In the genomic region with DNA sequence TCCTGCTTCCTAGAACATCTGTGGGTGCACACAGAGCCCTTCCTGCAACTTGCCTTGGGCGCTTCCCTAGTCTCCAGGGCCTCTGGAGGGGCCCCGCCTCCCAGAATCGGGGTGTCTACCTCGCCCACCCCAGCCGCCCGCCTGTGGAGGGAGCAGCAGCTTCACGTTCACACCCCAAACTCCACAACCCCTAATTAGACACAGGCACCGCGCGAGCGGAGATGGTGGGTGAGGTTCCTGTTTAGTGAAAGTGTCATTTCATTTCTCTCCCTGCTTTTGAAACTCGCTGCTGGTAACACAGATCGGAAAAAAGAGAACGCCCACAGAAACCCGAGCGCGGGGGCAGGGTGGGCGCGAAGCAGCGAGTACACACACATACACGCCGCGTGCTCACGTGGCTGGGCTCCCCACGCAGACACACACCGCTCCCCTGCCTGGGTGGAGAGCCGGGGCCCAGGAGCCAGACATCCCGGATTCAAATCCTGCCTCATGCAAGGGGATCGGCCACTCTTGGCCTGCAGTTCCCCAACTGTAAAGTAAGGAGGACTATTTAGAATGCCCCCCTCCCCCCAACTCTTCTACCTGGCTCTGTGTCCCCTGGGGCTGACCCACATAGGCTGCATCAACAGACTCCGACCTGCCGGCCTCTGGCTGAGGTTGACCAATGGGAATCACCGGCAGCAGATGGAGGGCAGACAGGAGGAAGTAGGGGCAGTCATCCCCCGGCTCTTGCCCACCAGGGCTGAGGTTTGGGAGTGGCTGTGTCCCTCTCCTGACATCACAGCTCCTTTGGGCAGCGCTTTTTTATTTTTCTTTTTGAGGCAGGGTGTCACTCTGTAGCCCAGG, we compare ENCODE assay signal across 9 cellular contexts.
DNase-seq lines count a peak whose midpoint lies in the region; ATAC-seq, FAIRE-seq and TF ChIP-seq lines count a peak whose summit lies in the region.
"Had no signal": no experiment of that assay in that cellular context is flagged by ENCODE, and none has a peak within 500 bp of the region (broad histone marks: within the 10 kb centered on the region; RNA-seq: fewer than 3 reads in every experiment).

No MANE protein-coding gene starts in this region.

- FAIRE-seq in RCC 7860 (lab: Jason Lieb, UNC): no peak

- H3K9me3 Mint-ChIP-seq in activated CD4-positive, alpha-beta memory T cell treated with anti-CD3 and anti-CD28 coated beads for 36 hours: peaks cover 25% of the 10 kb centered on the region
- peaks cover 15% of the 10 kb centered on the region for H3K9me3 Mint-ChIP-seq in activated CD4-positive, alpha-beta memory T cell treated with anti-CD3 and anti-CD28 coated beads, Interleukin-2, amount 10 ng/mL, durations not matched to agents 7 days and 5 days
- peaks cover 0 to 3% of the 10 kb centered on the region in 2 donors for H3K9me3 Mint-ChIP-seq in natural killer cell
- peaks cover 9% of the 10 kb centered on the region for H3K9me3 Mint-ChIP-seq in osteocyte (ENCODE audit: unreplicated experiment)

- H3K4me1 ChIP-seq in stomach smooth muscle (ENCODE audit: control insufficient read depth, insufficient read depth, low read length): peaks cover 10% of the 10 kb centered on the region
- no peaks in the 10 kb centered on the region for H3K4me1 ChIP-seq in effector memory CD4-positive, alpha-beta T cell (ENCODE audit: control insufficient read depth, insufficient read depth, low read length, poor library complexity, severe bottlenecking)

- peaks cover 13% of the 10 kb centered on the region for H3K27me3 Mint-ChIP-seq in activated CD4-positive, alpha-beta memory T cell treated with anti-CD3 and anti-CD28 coated beads for 36 hours
- peaks cover 25% of the 10 kb centered on the region for H3K27me3 Mint-ChIP-seq in activated CD4-positive, alpha-beta memory T cell treated with anti-CD3 and anti-CD28 coated beads, Interleukin-2, amount 10 ng/mL, durations not matched to agents 7 days and 5 days
- H3K27me3 Mint-ChIP-seq in natural killer cell (ENCODE audit: low read depth in 2 of 2): peaks cover 27 to 30% of the 10 kb centered on the region in 2 donors
- H3K27me3 Mint-ChIP-seq in osteocyte (ENCODE audit: unreplicated experiment): no peaks in the 10 kb centered on the region

- peak overlapping the region in 1 of 2 donors; percentile 14 for H3K9ac ChIP-seq in stomach smooth muscle (ENCODE audit: low read length in 2 of 2)

- H3K36me3 Mint-ChIP-seq in activated CD4-positive, alpha-beta memory T cell treated with anti-CD3 and anti-CD28 coated beads for 36 hours: no peaks in the 10 kb centered on the region
- H3K36me3 Mint-ChIP-seq in activated CD4-positive, alpha-beta memory T cell treated with anti-CD3 and anti-CD28 coated beads, Interleukin-2, amount 10 ng/mL, durations not matched to agents 7 days and 5 days (ENCODE audit: low read depth): peaks cover 2% of the 10 kb centered on the region
- H3K36me3 Mint-ChIP-seq in natural killer cell (no peaks in the 10 kb centered on the region), osteocyte (ENCODE audit: unreplicated experiment) (no peaks in the 10 kb centered on the region)

- peak; percentile 33 to 70 (median 44) for ATAC-seq in natural killer cell

- H3K27me3 ChIP-seq in stomach smooth muscle (ENCODE audit: control insufficient read depth in 1 of 2, insufficient read depth in 2 of 2, low read length in 2 of 2): no peaks in the 10 kb centered on the region
- H3K27me3 ChIP-seq in effector memory CD4-positive, alpha-beta T cell (replicated peaks; ENCODE audit: control insufficient read depth, insufficient read depth, low read length, poor library complexity, severe bottlenecking): no peaks in the 10 kb centered on the region

- CTCF ChIA-PET in activated CD4-positive, alpha-beta memory T cell treated with anti-CD3 and anti-CD28 coated beads for 36 hours (lab: Charles Lee): interaction anchor here (1.2 kb wide), 1 partner anchor 15 kb away, joined by 3 read pairs; no protein-coding TSS in a partner anchor
- CTCF ChIA-PET in activated CD4-positive, alpha-beta memory T cell treated with anti-CD3 and anti-CD28 coated beads, Interleukin-2, amount 10 ng/mL, durations not matched to agents 7 days and 5 days (lab: Charles Lee): no interaction called here

- DNase-seq in activated CD4-positive, alpha-beta memory T cell treated with anti-CD3 and anti-CD28 coated beads for 36 hours: peak; percentile 71
- DNase-seq in activated CD4-positive, alpha-beta memory T cell treated with anti-CD3 and anti-CD28 coated beads, Interleukin-2, amount 10 ng/mL, durations not matched to agents 7 days and 5 days: no peak
- peak; percentile 27 for DNase-seq in activated T-helper 9 cell treated with anti-CD3 and anti-CD28 coated beads, Interleukin-2, amount 50 U/mL, for 16 hours (ENCODE audit: low read depth)
- DNase-seq in natural killer cell (no peak), RCC 7860 (ENCODE audit: low spot score) (no peak), osteocyte (ENCODE audit: extremely low spot score, unreplicated experiment) (no peak)
- no peak for DNase-seq in effector memory CD4-positive, alpha-beta T cell
- DNase-seq: NCI-H2171 had no signal

- H3K4me3 Mint-ChIP-seq in activated CD4-positive, alpha-beta memory T cell treated with anti-CD3 and anti-CD28 coated beads for 36 hours: no peak overlapping the region
- no peak overlapping the region for H3K4me3 Mint-ChIP-seq in activated CD4-positive, alpha-beta memory T cell treated with anti-CD3 and anti-CD28 coated beads, Interleukin-2, amount 10 ng/mL, durations not matched to agents 7 days and 5 days
- H3K4me3 Mint-ChIP-seq in natural killer cell: no peak overlapping the region
- no peak overlapping the region for H3K4me3 Mint-ChIP-seq in osteocyte (ENCODE audit: unreplicated experiment)

- H3K4me3 ChIP-seq in stomach smooth muscle (ENCODE audit: low read length in 2 of 2): peak overlapping the region in 1 of 2 donors; percentile 49
- no peak overlapping the region for H3K4me3 ChIP-seq in effector memory CD4-positive, alpha-beta T cell (ENCODE audit: insufficient read depth, low read depth, low read length, poor library complexity, severe bottlenecking)

- TF ChIP-seq CTCF in natural killer cell (IDR thresholded peaks at IDR 0.05): no peak
- no peak for TF ChIP-seq CTCF in osteocyte (IDR thresholded peaks at IDR 0.05)

- H3K27ac Mint-ChIP-seq in activated CD4-positive, alpha-beta memory T cell treated with anti-CD3 and anti-CD28 coated beads for 36 hours: no peak overlapping the region
- no peak overlapping the region for H3K27ac Mint-ChIP-seq in activated CD4-positive, alpha-beta memory T cell treated with anti-CD3 and anti-CD28 coated beads, Interleukin-2, amount 10 ng/mL, durations not matched to agents 7 days and 5 days
- H3K27ac Mint-ChIP-seq in natural killer cell (peak overlapping the region in 1 of 2 donors; percentile 11), osteocyte (ENCODE audit: unreplicated experiment) (no peak overlapping the region)

- H3K36me3 ChIP-seq in stomach smooth muscle (ENCODE audit: control insufficient read depth in 2 of 2, insufficient read depth in 2 of 2, low read length in 2 of 2): no peaks in the 10 kb centered on the region
- no peaks in the 10 kb centered on the region for H3K36me3 ChIP-seq in effector memory CD4-positive, alpha-beta T cell (ENCODE audit: control insufficient read depth, insufficient read depth, low read length)

- H3K27ac ChIP-seq in stomach smooth muscle (ENCODE audit: low read length): peak overlapping the region; percentile 11
- no peak overlapping the region for H3K27ac ChIP-seq in effector memory CD4-positive, alpha-beta T cell (ENCODE audit: insufficient read depth, low read length, poor library complexity, severe bottlenecking)

- POLR2A ChIA-PET in activated CD4-positive, alpha-beta memory T cell treated with anti-CD3 and anti-CD28 coated beads for 36 hours (lab: Charles Lee): no interaction called here
- POLR2A ChIA-PET in activated CD4-positive, alpha-beta memory T cell treated with anti-CD3 and anti-CD28 coated beads, Interleukin-2, amount 10 ng/mL, durations not matched to agents 7 days and 5 days (lab: Charles Lee): no interaction called here

- peaks cover 15% of the 10 kb centered on the region for H3K4me1 Mint-ChIP-seq in activated CD4-positive, alpha-beta memory T cell treated with anti-CD3 and anti-CD28 coated beads for 36 hours (ENCODE audit: low read depth)
- H3K4me1 Mint-ChIP-seq in activated CD4-positive, alpha-beta memory T cell treated with anti-CD3 and anti-CD28 coated beads, Interleukin-2, amount 10 ng/mL, durations not matched to agents 7 days and 5 days: no peaks in the 10 kb centered on the region
- H3K4me1 Mint-ChIP-seq in natural killer cell: peaks cover 5 to 15% of the 10 kb centered on the region in 2 donors
- H3K4me1 Mint-ChIP-seq in osteocyte (ENCODE audit: unreplicated experiment): peaks cover 16% of the 10 kb centered on the region

- intact Hi-C loops in activated CD4-positive, alpha-beta memory T cell treated with anti-CD3 and anti-CD28 coated beads for 36 hours (cut with micrococcal nuclease): no loop called here
- intact Hi-C loops in natural killer cell (cut with micrococcal nuclease): no loop called here

- H3K9me3 ChIP-seq in stomach smooth muscle (ENCODE audit: control insufficient read depth in 2 of 2, low read length in 2 of 2): peaks cover 0 to 9% of the 10 kb centered on the region in 2 donors
- H3K9me3 ChIP-seq in effector memory CD4-positive, alpha-beta T cell (ENCODE audit: control insufficient read depth, low read length): peaks cover 6% of the 10 kb centered on the region

Comparison
In these comparisons a context has a peak if more than half of its experiments do, and no peak if none do; other contexts are left out.
1. DNase-seq: peak in activated CD4-positive, alpha-beta memory T cell treated with anti-CD3 and anti-CD28 coated beads for 36 hours (single experiment) and activated T-helper 9 cell treated with anti-CD3 and anti-CD28 coated beads, Interleukin-2, amount 50 U/mL, for 16 hours (single experiment); none in activated CD4-positive, alpha-beta memory T cell treated with anti-CD3 and anti-CD28 coated beads, Interleukin-2, amount 10 ng/mL, durations not matched to agents 7 days and 5 days (single experiment), natural killer cell (single experiment), effector memory CD4-positive, alpha-beta T cell (0 of 3), RCC 7860 (single experiment) and osteocyte (single experiment).